15 cellular contexts compared by ENCODE assay signal in genomic region chrX:11764602-11765067, GRCh38. TPM values are rescaled to one million over a fixed set of nuclear protein-coding genes. Genes with fewer than 3 reads are reported as not detected.
A peak's percentile ranks its signal among the peaks of the same experiment; 100 is the strongest.
DNase-seq lines count a peak whose midpoint lies in the region; ATAC-seq and TF ChIP-seq lines count a peak whose summit lies in the region.
"Had no signal": no experiment of that assay in that cellular context is flagged by ENCODE, and none has a peak within 500 bp of the region (broad histone marks: within the 10 kb centered on the region; RNA-seq: fewer than 3 reads in every experiment).

No MANE protein-coding gene starts in this region.

- ATAC-seq in GM19025 (IDR thresholded peaks at IDR 0.05; ENCODE audit: low read depth, unreplicated experiment), result peak; percentile 43
- ATAC-seq in central memory CD8-positive, alpha-beta T cell (replicated peaks; ENCODE audit: extremely low read depth, poor library complexity, severe bottlenecking), result no peak
- ATAC-seq in HG03442 (IDR thresholded peaks at IDR 0.05; ENCODE audit: unreplicated experiment), result no peak
- ATAC-seq: lower lobe of right lung had no signal

- no peaks in the 10 kb centered on the region for H3K27me3 ChIP-seq in Karpas-422 (ENCODE audit: low read length)

- H3K27ac Mint-ChIP-seq in central memory CD8-positive, alpha-beta T cell (ENCODE audit: low read depth), result peak overlapping the region; percentile 85

- H3K9me3 ChIP-seq in Karpas-422 (ENCODE audit: low read length), result no peaks in the 10 kb centered on the region
- H3K9me3 ChIP-seq: lower lobe of right lung, thoracic aorta had no signal

- peak overlapping the region; percentile 76 for H3K27ac ChIP-seq in Karpas-422 (ENCODE audit: low read length)
- H3K27ac ChIP-seq: lower lobe of right lung, thoracic aorta had no signal

- no peaks in the 10 kb centered on the region for H3K9me2 ChIP-seq in Karpas-422 (replicated peaks; ENCODE audit: insufficient read depth, low read length)

- no peak overlapping the region for H2AFZ ChIP-seq in Karpas-422 (ENCODE audit: low read length)

- peak overlapping the region; percentile 71 for H3K4me3 Mint-ChIP-seq in central memory CD8-positive, alpha-beta T cell

- H3K36me3 ChIP-seq in Karpas-422 (ENCODE audit: insufficient read depth, low read length), result peaks cover 67% of the 10 kb centered on the region

- peak overlapping the region; percentile 51 for H3K4me2 ChIP-seq in Karpas-422 (ENCODE audit: low read depth, low read length, poor library complexity, severe bottlenecking)
- H3K4me2 ChIP-seq: smooth muscle cell had no signal

- peak overlapping the region; percentile 40 for H3K9ac ChIP-seq in Karpas-422 (ENCODE audit: low read length)

- DNase-seq in GM12864 (ENCODE audit: low read depth), result no peak
- DNase-seq in Karpas-422, result peak; percentile 62
- DNase-seq in central memory CD8-positive, alpha-beta T cell (ENCODE audit: low spot score in 2 of 2), result no peak
- no peak for DNase-seq in GM03348 (ENCODE audit: low spot score)
- no peak for DNase-seq in DMS53 treated with DMSO at 0.1 percent for 48 hours (lab: John Stamatoyannopoulos, UW; ENCODE audit: unreplicated experiment)
- DNase-seq: activated CD4-positive, alpha-beta T cell treated with anti-CD3 and anti-CD28 coated beads, Interleukin-2, amount 50 U/mL, for 4 hours; GF-D8; GOT3; lower lobe of right lung; MV-4-11; NCI-H345 had no signal

- H3K4me1 ChIP-seq in Karpas-422 (ENCODE audit: low read length), result peaks cover 87% of the 10 kb centered on the region

- peaks cover 67% of the 10 kb centered on the region for H3K36me3 Mint-ChIP-seq in central memory CD8-positive, alpha-beta T cell (ENCODE audit: insufficient read depth)

- H4K20me1 ChIP-seq in Karpas-422 (ENCODE audit: insufficient read depth, low read depth, low read length), result no peaks in the 10 kb centered on the region

- H3K4me1 Mint-ChIP-seq in central memory CD8-positive, alpha-beta T cell, result peaks cover 42% of the 10 kb centered on the region

- no peaks in the 10 kb centered on the region for H3K9me3 Mint-ChIP-seq in central memory CD8-positive, alpha-beta T cell

- H3K4me3 ChIP-seq in GM12864 (ENCODE audit: low read depth, low read length) (peak overlapping the region; percentile 10; the same call in 1 of the 2 replicates), Karpas-422 (ENCODE audit: low read length) (peak overlapping the region; percentile 10; the same call in 1 of the 2 replicates)
- H3K4me3 ChIP-seq: lower lobe of right lung, smooth muscle cell, thoracic aorta had no signal

- H3K27me3 Mint-ChIP-seq in central memory CD8-positive, alpha-beta T cell, result no peaks in the 10 kb centered on the region

- no peak for TF ChIP-seq CTCF in GM12864 (IDR thresholded peaks at IDR 0.05; ENCODE audit: low read depth, low read length, missing control alignments)

- peaks cover 16% of the 10 kb centered on the region for H3K79me2 ChIP-seq in Karpas-422 (ENCODE audit: low read length)

RNA-seq across cellular contexts. Expression of gene MSL3, which starts 6.6 kb away (rescaled TPM):
- 36.6 and 69.2 TPM in 2 replicates for total RNA-seq in Karpas-422 (2014; rRNA removed; shearing (Covaris generic); ENCODE audit: low replicate concordance)
